ENCODE assay signal across 11 cellular contexts in genomic region chr6:144265061-144265357, GRCh38. TPM values are rescaled to one million over a fixed set of nuclear protein-coding genes. Genes with fewer than 3 reads are reported as not detected.
A peak's percentile ranks its signal among the peaks of the same experiment; 100 is the strongest.
DNase-seq lines count a peak whose midpoint lies in the region; ATAC-seq and TF ChIP-seq lines count a peak whose summit lies in the region.
"Had no signal": no experiment of that assay in that cellular context is flagged by ENCODE, and none has a peak within 500 bp of the region (broad histone marks: within the 10 kb centered on the region; RNA-seq: fewer than 3 reads in every experiment).

No MANE protein-coding gene starts in this region.

- no peaks in the 10 kb centered on the region for H3K9me2 ChIP-seq in GM23248 (ENCODE audit: insufficient read depth)

- CTCF ChIA-PET in RWPE1 (lab: Yijun Ruan, JAX): no interaction called here

- peak overlapping the region; percentile 40 for H3K4me3 ChIP-seq in GM23248
- peak overlapping the region; percentile 15 for H3K4me3 ChIP-seq in WI38 (ENCODE audit: low read depth, low read length)
- H3K4me3 ChIP-seq in H7 (ENCODE audit: insufficient read depth, low read depth, low read length): no peak overlapping the region

- no peak for ATAC-seq in stimulated activated memory B cell treated with anti-CD40 and anti-IgM and Interleukin-4, amounts not matched to agents 10 μg/mL and 1 μg/mL and 100 μg/mL, for 72 hours
- no peak for ATAC-seq in HG03039 (IDR thresholded peaks at IDR 0.05; ENCODE audit: unreplicated experiment)
- ATAC-seq: sciatic nerve had no signal

- peaks cover 46% of the 10 kb centered on the region for H3F3A ChIP-seq in GM23248 (ENCODE audit: insufficient read depth)

- H3K36me3 Mint-ChIP-seq in stimulated activated memory B cell treated with anti-CD40 and anti-IgM and Interleukin-4, amounts not matched to agents 10 μg/mL and 1 μg/mL and 100 μg/mL, for 72 hours: no peaks in the 10 kb centered on the region

- no peaks in the 10 kb centered on the region for H4K20me1 ChIP-seq in GM23248 (ENCODE audit: insufficient read depth)

- H3K4me3 Mint-ChIP-seq in stimulated activated memory B cell treated with anti-CD40 and anti-IgM and Interleukin-4, amounts not matched to agents 10 μg/mL and 1 μg/mL and 100 μg/mL, for 72 hours: no peak overlapping the region

- in situ Hi-C loops in GM23248 (cut with MboI): no loop called here

- POLR2A ChIA-PET in RWPE1 (lab: Yijun Ruan, JAX; ENCODE audit: low non-redundant PET): no interaction called here

- H3K79me2 ChIP-seq in GM23248 (ENCODE audit: insufficient read depth): no peaks in the 10 kb centered on the region

- H3K27me3 Mint-ChIP-seq in stimulated activated memory B cell treated with anti-CD40 and anti-IgM and Interleukin-4, amounts not matched to agents 10 μg/mL and 1 μg/mL and 100 μg/mL, for 72 hours: no peaks in the 10 kb centered on the region

- H2AFZ ChIP-seq in GM23248: no peak overlapping the region

- peaks cover 17% of the 10 kb centered on the region for H3K4me1 Mint-ChIP-seq in stimulated activated memory B cell treated with anti-CD40 and anti-IgM and Interleukin-4, amounts not matched to agents 10 μg/mL and 1 μg/mL and 100 μg/mL, for 72 hours

- DNase-seq in GM23248: peak; percentile 5
- DNase-seq in kidney tubule cell (ENCODE audit: low spot score): peak; percentile 49
- DNase-seq in RWPE1 (ENCODE audit: low spot score): no peak
- no peak for DNase-seq in islet precursor cell
- no peak for DNase-seq in H7
- DNase-seq: KBM-7, NCI-H510A had no signal

- H3K27ac ChIP-seq in GM23248: peak overlapping the region; percentile 88
- no peak overlapping the region for H3K27ac ChIP-seq in RWPE1

- WGBS in GM23248 (ENCODE audit: low coverage in 1 of 2, low lambda C conversion rate in 2 of 2, missing lambda C conversion rate in 2 of 2), 2 experiments: 75 to 80% methylated on average over 4 of the region's 4 CpGs

- H3K27ac Mint-ChIP-seq in stimulated activated memory B cell treated with anti-CD40 and anti-IgM and Interleukin-4, amounts not matched to agents 10 μg/mL and 1 μg/mL and 100 μg/mL, for 72 hours: peak overlapping the region; percentile 22

- H3K36me3 ChIP-seq in GM23248 (ENCODE audit: low read depth) (no peaks in the 10 kb centered on the region), H7 (replicated peaks; ENCODE audit: control insufficient read depth, insufficient read depth, low read length) (no peaks in the 10 kb centered on the region)

- peaks cover 45% of the 10 kb centered on the region for H3K4me1 ChIP-seq in GM23248 (ENCODE audit: insufficient read depth)

- no peaks in the 10 kb centered on the region for H3K27me3 ChIP-seq in GM23248 (replicated peaks; ENCODE audit: insufficient read depth)
- no peaks in the 10 kb centered on the region for H3K27me3 ChIP-seq in H7 (ENCODE audit: control insufficient read depth, insufficient read depth, low read length)

- no peaks in the 10 kb centered on the region for H3K9me3 ChIP-seq in GM23248 (ENCODE audit: low read depth)

- H3K9ac ChIP-seq in GM23248: peak overlapping the region; percentile 61

- H3K9me3 Mint-ChIP-seq in stimulated activated memory B cell treated with anti-CD40 and anti-IgM and Interleukin-4, amounts not matched to agents 10 μg/mL and 1 μg/mL and 100 μg/mL, for 72 hours: no peaks in the 10 kb centered on the region

- peak overlapping the region; percentile 78 for H3K4me2 ChIP-seq in GM23248 (ENCODE audit: unreplicated experiment)

- TF ChIP-seq CTCF in WI38 (IDR thresholded peaks at IDR 0.05; ENCODE audit: low read depth, low read length) (no peak), RWPE1 (conservative IDR thresholded peaks at IDR 0.05; ENCODE audit: low read depth) (no peak)

RNA-seq across cellular contexts. Expression of gene UTRN, which starts 20.1 kb away (rescaled TPM):
- 103 TPM in 2 replicates for total RNA-seq in GM23248 (2014; rRNA removed; shearing (Covaris generic))
- 46.6 and 49.4 TPM in 2 replicates for polyA plus RNA-seq in GM23248 (2016; fragmentation: Nextera tagmentation; extraction: Ambion mirVana)
- total RNA-seq in H7 (2014; rRNA removed; shearing (Covaris generic)): 13.4 and 24.1 TPM in 2 replicates

Comparison
In these comparisons a context has a peak if more than half of its experiments do, and no peak if none do; other contexts are left out.
1. DNase-seq: peak in GM23248 (single experiment) and kidney tubule cell (single experiment); none in RWPE1 (single experiment), islet precursor cell (single experiment) and H7 (single experiment).